ENCODE assay signal across 5 cellular contexts in genomic region chr3:157705258-157705657, GRCh38.
"Had no signal": no experiment of that assay in that cellular context is flagged by ENCODE, and none has a peak within 500 bp of the region (broad histone marks: within the 10 kb centered on the region; RNA-seq: fewer than 3 reads in every experiment).

No MANE protein-coding gene starts in this region.

- H2AFZ ChIP-seq: GM23338 had no signal

- H3K4me3 ChIP-seq: GM23338, K562 had no signal

- H3K4me1 Mint-ChIP-seq: GM23338, H9 had no signal

- H3K4me2 ChIP-seq: GM23338 had no signal

- H3K27ac Mint-ChIP-seq: GM23338, H9 had no signal

- H3K9me3 Mint-ChIP-seq: GM23338, H9 had no signal

- ATAC-seq: GM23338, K562 had no signal

- DNase-seq: H9, HCEC 1CT, IMR-90 had no signal

- H3K4me3 Mint-ChIP-seq: GM23338, H9 had no signal
